Comparison of ENCODE assay signal across 1 cellular context in genomic region chr18:58394607-58395425, GRCh38.
TF ChIP-seq lines count a peak whose summit lies in the region.

No MANE protein-coding gene starts in this region.

TF ChIP-seq in HepG2, 621 proteins besides CTCF, POLR2A, EP300 and RAD21 (continued from another document):
- TF ChIP-seq MXI1 (IDR thresholded peaks at IDR 0.05; ENCODE audit: borderline replicate concordance, low read depth, low read length), result no peak
- no peak for TF ChIP-seq ZNF784 (CRISPR knock-in tag; IDR thresholded peaks at IDR 0.05; ENCODE audit: borderline replicate concordance)
- TF ChIP-seq CREB1 (IDR thresholded peaks at IDR 0.05), result 0 out of 2 replicates have a peak, but pooled peaks have one; percentile 8
- no peak for TF ChIP-seq CREB1 (CRISPR knock-in tag; IDR thresholded peaks at IDR 0.05)
- TF ChIP-seq ZNF441 (CRISPR knock-in tag; IDR thresholded peaks at IDR 0.05; ENCODE audit: borderline replicate concordance), result no peak
- peak; percentile 57 for TF ChIP-seq ZBTB38 (CRISPR knock-in tag; IDR thresholded peaks at IDR 0.05)
- no peak for TF ChIP-seq ZNF547 (CRISPR knock-in tag; IDR thresholded peaks at IDR 0.05)
- TF ChIP-seq ASH2L (IDR thresholded peaks at IDR 0.05; ENCODE audit: insufficient read length, low read depth, low read length), result peak; percentile 27
- no peak for TF ChIP-seq KAT2B (IDR thresholded peaks at IDR 0.05; ENCODE audit: borderline replicate concordance, low read depth, low read length)
- no peak for TF ChIP-seq RFX5 (IDR thresholded peaks at IDR 0.05; ENCODE audit: low read depth, low read length)
- no peak for TF ChIP-seq ZNF660 (CRISPR knock-in tag; IDR thresholded peaks at IDR 0.05; ENCODE audit: borderline replicate concordance, low read depth)
- peak; percentile 27 for TF ChIP-seq GATAD2A (CRISPR knock-in tag; IDR thresholded peaks at IDR 0.05)
- TF ChIP-seq KDM1A (CRISPR knock-in tag; IDR thresholded peaks at IDR 0.05), result no peak
- TF ChIP-seq KDM3A (CRISPR knock-in tag; IDR thresholded peaks at IDR 0.05; ENCODE audit: low read depth), result no peak
- TF ChIP-seq THAP8 (CRISPR knock-in tag; IDR thresholded peaks at IDR 0.05; ENCODE audit: borderline replicate concordance), result no peak
- TF ChIP-seq RBFOX2 (IDR thresholded peaks at IDR 0.05; ENCODE audit: low read depth, low read length), result 0 out of 2 replicates have a peak, but pooled peaks have one; percentile 21
- TF ChIP-seq PRMT3 (CRISPR knock-in tag; IDR thresholded peaks at IDR 0.05; ENCODE audit: borderline replicate concordance, low read depth), result no peak
- TF ChIP-seq ZNF841 (CRISPR knock-in tag; IDR thresholded peaks at IDR 0.05; ENCODE audit: borderline replicate concordance), result no peak
- TF ChIP-seq ZNF766 (CRISPR knock-in tag; IDR thresholded peaks at IDR 0.05; ENCODE audit: borderline replicate concordance), result no peak
- no peak for TF ChIP-seq ZBTB37 (CRISPR knock-in tag; IDR thresholded peaks at IDR 0.05)
- no peak for TF ChIP-seq STAG1 (CRISPR knock-in tag; IDR thresholded peaks at IDR 0.05)
- TF ChIP-seq CC2D1A (CRISPR knock-in tag; IDR thresholded peaks at IDR 0.05), result 0 out of 2 replicates have a peak, but pooled peaks have one; percentile 35
- no peak for TF ChIP-seq HDAC1 (CRISPR knock-in tag; IDR thresholded peaks at IDR 0.05)
- TF ChIP-seq KDM5B (CRISPR knock-in tag; IDR thresholded peaks at IDR 0.05; ENCODE audit: borderline replicate concordance), result no peak
- no peak for TF ChIP-seq ZNF567 (CRISPR knock-in tag; IDR thresholded peaks at IDR 0.05; ENCODE audit: borderline replicate concordance)
- TF ChIP-seq POLR2AphosphoS5 (IDR thresholded peaks at IDR 0.05; ENCODE audit: low read depth, low read length), result peak; percentile 31; the same call in 1 of the 2 replicates
- no peak for TF ChIP-seq ZBTB26 (CRISPR knock-in tag; IDR thresholded peaks at IDR 0.05; ENCODE audit: borderline replicate concordance)
